Comparison of ENCODE assay signal across 1 cellular context in genomic region chr16:89793092-89793491, GRCh38.
TF ChIP-seq lines count a peak whose summit lies in the region.

No MANE protein-coding gene starts in this region.

TF ChIP-seq in K562, 482 proteins besides CTCF, POLR2A, EP300 and RAD21:
- TF ChIP-seq ZBTB33 (CRISPR knock-in tag; IDR thresholded peaks at IDR 0.05) (peak; percentile 98), SMC3 (conservative IDR thresholded peaks at IDR 0.05; ENCODE audit: insufficient read depth, low read depth, low read length) (peak; percentile 35; the same call in 1 of the 2 replicates)
TF ChIP-seq in K562: peak in this region for 2; not testable (repeated sequence) for 480.
